In genomic region chr1:220917535-220918209, GRCh38 we compare ENCODE assay signal across 15 cellular contexts.
"Had no signal": no experiment of that assay in that cellular context is flagged by ENCODE, and none has a peak within 500 bp of the region (broad histone marks: within the 10 kb centered on the region; RNA-seq: fewer than 3 reads in every experiment).

No MANE protein-coding gene starts in this region.

- H3K4me2 ChIP-seq: KMS-11 had no signal

- H3K9ac ChIP-seq: KMS-11 had no signal

- DNase-seq: Kasumi-1, MV-4-11, NCI-H1048, NCI-H1436, NCI-H187, NCI-H2081 treated with DMSO at 0.1 percent for 48 hours, NCI-H446 treated with DMSO at 0.1 percent for 48 hours, Right ventricle myocardium superior, RPMI8226, SIG-M5 had no signal

- H3K36me3 ChIP-seq: SJSA1 had no signal

- H3K4me3 ChIP-seq: K562, SJSA1, SK-N-MC had no signal

- H3K9me3 ChIP-seq: SJSA1 had no signal

- H3K27me3 ChIP-seq: SJSA1 had no signal

- H3K4me1 ChIP-seq: SJSA1 had no signal

- H3K27ac ChIP-seq: HL-60, KMS-11, SJSA1, SK-N-MC had no signal

- ATAC-seq: K562 had no signal
